ENCODE assay signal across 1 cellular context in the genomic region with DNA sequence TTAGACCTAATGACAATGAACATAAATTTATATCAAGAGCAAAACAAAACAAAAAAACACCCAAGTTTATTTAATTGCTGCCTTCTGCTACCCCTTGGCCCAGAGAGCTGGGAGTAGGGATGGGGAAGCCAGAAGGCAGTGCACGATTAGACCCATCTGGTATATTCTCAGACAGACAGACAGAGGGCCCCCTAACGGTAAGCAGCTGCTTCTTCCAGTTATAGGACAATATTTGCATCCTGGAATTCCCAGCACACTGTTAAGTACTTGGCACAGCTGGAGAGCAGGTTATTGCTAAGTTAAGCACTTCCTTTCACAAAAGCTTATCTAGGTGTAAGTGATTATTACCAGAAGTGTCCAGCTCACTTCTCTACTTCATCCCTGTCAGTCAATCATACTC.
TF ChIP-seq lines count a peak whose summit lies in the region.

No MANE protein-coding gene starts in this region.

TF ChIP-seq in K562, 482 proteins besides CTCF, POLR2A, EP300 and RAD21 (continued from another document):
- TF ChIP-seq KAT2B (IDR thresholded peaks at IDR 0.05; ENCODE audit: low read depth, low read length) (no peak), ELF4 (CRISPR knock-in tag; IDR thresholded peaks at IDR 0.05) (no peak)
